ENCODE assay signal across 21 cellular contexts in the genomic region with DNA sequence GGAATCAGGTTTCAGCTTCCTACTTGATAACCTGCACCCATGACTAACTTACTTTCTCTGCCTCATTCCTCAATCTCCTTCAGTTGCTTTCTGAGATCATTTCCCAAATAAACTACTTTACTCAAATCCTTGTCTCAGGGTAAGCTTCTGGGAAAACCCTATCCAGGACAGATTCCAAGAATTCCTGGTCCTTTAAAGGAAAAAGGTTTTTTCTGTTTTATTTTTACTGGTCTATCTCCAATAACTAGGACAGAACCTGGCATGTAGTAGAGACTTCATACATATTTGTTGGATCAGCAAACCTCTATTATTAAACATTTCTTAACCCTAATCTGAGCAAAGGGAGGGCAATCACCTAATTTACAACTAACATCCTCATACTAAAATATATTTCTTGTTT.
"Had no signal": no experiment of that assay in that cellular context is flagged by ENCODE, and none has a peak within 500 bp of the region (broad histone marks: within the 10 kb centered on the region; RNA-seq: fewer than 3 reads in every experiment).

No MANE protein-coding gene starts in this region.

- H3K27me3 Mint-ChIP-seq: activated B cell treated with CpG ODN at 0.5 μM for 24 hours; activated CD4-positive, alpha-beta memory T cell treated with anti-CD3 and anti-CD28 coated beads, Interleukin-2, amount 10 ng/mL, durations not matched to agents 7 days and 5 days; activated T-cell treated with anti-CD3 and anti-CD28 coated beads, Interleukin-2, amount 50 U/mL, for 24 hours had no signal

- H3K36me3 Mint-ChIP-seq: mesothelial cell of epicardium had no signal

- H3K4me3 Mint-ChIP-seq: activated B cell treated with CpG ODN at 0.5 μM for 24 hours; activated CD4-positive, alpha-beta memory T cell treated with anti-CD3 and anti-CD28 coated beads, Interleukin-2, amount 10 ng/mL, durations not matched to agents 7 days and 5 days; activated naive CD4-positive, alpha-beta T cell treated with anti-CD3 and anti-CD28 coated beads for 36 hours; activated T-cell treated with anti-CD3 and anti-CD28 coated beads, Interleukin-2, amount 50 U/mL, for 24 hours; mesothelial cell of epicardium; nephron had no signal

- H3K9me3 Mint-ChIP-seq: activated B cell treated with CpG ODN at 0.5 μM for 24 hours; activated naive CD4-positive, alpha-beta T cell treated with anti-CD3 and anti-CD28 coated beads for 36 hours; nephron had no signal

- H3K27ac ChIP-seq: cardiac muscle cell, SK-N-MC, tibial nerve had no signal

- FAIRE-seq: endometrium, TTC549 had no signal

- H3K9me3 ChIP-seq: tibial nerve had no signal

- H3K4me1 ChIP-seq: tibial nerve had no signal

- DNase-seq: activated B cell treated with CpG ODN at 0.5 μM for 24 hours; activated CD4-positive, alpha-beta memory T cell treated with anti-CD3 and anti-CD28 coated beads, Interleukin-2, amount 10 ng/mL, durations not matched to agents 7 days and 5 days; activated CD4-positive, alpha-beta T cell treated with anti-CD3 and anti-CD28 coated beads for 4 hours; activated naive CD4-positive, alpha-beta T cell treated with anti-CD3 and anti-CD28 coated beads for 36 hours; activated T-cell treated with anti-CD3 and anti-CD28 coated beads, Interleukin-2, amount 50 U/mL, for 24 hours; hippocampal formation; islet precursor cell; nucleus accumbens; stimulated activated CD4-positive, alpha-beta T cell treated with anti-CD3 and anti-CD28 coated beads, Interleukin-12 subunit alpha, Interleukin-12 subunit beta, amount 100 ng/mL, for 4 hours; stimulated activated CD4-positive, alpha-beta T cell treated with anti-CD3 and anti-CD28 coated beads, Interleukin-1b, Interleukin-23, amount 100 ng/mL, for 48 hours; stimulated activated CD8-positive, alpha-beta memory T cell treated with anti-CD3 and anti-CD28 coated beads, Interleukin-4, amount 100 ng/mL, for 48 hours; stimulated activated naive CD4-positive, alpha-beta T cell had no signal

- H3K4me1 Mint-ChIP-seq: activated B cell treated with CpG ODN at 0.5 μM for 24 hours; activated CD4-positive, alpha-beta memory T cell treated with anti-CD3 and anti-CD28 coated beads, Interleukin-2, amount 10 ng/mL, durations not matched to agents 7 days and 5 days had no signal

- H3K36me3 ChIP-seq: cardiac muscle cell, tibial nerve had no signal

- H3K27ac Mint-ChIP-seq: activated B cell treated with CpG ODN at 0.5 μM for 24 hours; activated CD4-positive, alpha-beta memory T cell treated with anti-CD3 and anti-CD28 coated beads, Interleukin-2, amount 10 ng/mL, durations not matched to agents 7 days and 5 days; activated naive CD4-positive, alpha-beta T cell treated with anti-CD3 and anti-CD28 coated beads for 36 hours; activated T-cell treated with anti-CD3 and anti-CD28 coated beads, Interleukin-2, amount 50 U/mL, for 24 hours; activated T-helper 2 cell treated with anti-CD3 and anti-CD28 coated beads, Interferon-gamma antibody, Interleukin-2, Interleukin-4, amounts not matched to agents 10 μg/mL and 5 μg/mL and 100 μg/mL, durations not matched to agents 14 hours and 24 hours and 36 hours; mesothelial cell of epicardium; nephron had no signal

- H3K27me3 ChIP-seq: cardiac muscle cell, tibial nerve had no signal

- H3K4me3 ChIP-seq: cardiac muscle cell, lung, SK-N-MC, tibial nerve had no signal
